8 cellular contexts compared by ENCODE assay signal in genomic region chr1:67732750-67733151, GRCh38. TPM values are rescaled to one million over a fixed set of nuclear protein-coding genes. Genes with fewer than 3 reads are reported as not detected.
DNase-seq lines count a peak whose midpoint lies in the region; ATAC-seq and TF ChIP-seq lines count a peak whose summit lies in the region.

No MANE protein-coding gene starts in this region.

- DNase-seq in GM10248 (ENCODE audit: extremely low spot score): peak; percentile 32
- DNase-seq in NB4 (ENCODE audit: low read depth): peak; percentile 32
- DNase-seq in left ventricle myocardium superior: peak; percentile 48
- DNase-seq in hippocampal formation (lab: John Stamatoyannopoulos, UW): no peak
- no peak for DNase-seq in OCI-M2 (lab: John Stamatoyannopoulos, UW; ENCODE audit: unreplicated experiment)
- no peak for DNase-seq in NCI-H2081 treated with DMSO at 0.1 percent for 48 hours (lab: John Stamatoyannopoulos, UW)
- no peak for DNase-seq in AML-193 (lab: John Stamatoyannopoulos, UW)

- CTCF ChIA-PET in GM10248 (lab: Yijun Ruan, JAX): interaction anchor here (0.8 to 4.5 kb wide), 7 partner anchors 9 to 171 kb away, joined by 3 to 30 read pairs (median 4); no protein-coding TSS in a partner anchor

- ATAC-seq in GM21825 (IDR thresholded peaks at IDR 0.05; ENCODE audit: unreplicated experiment) (peak; percentile 34), left ventricle myocardium superior (peak; percentile 82)

- POLR2A ChIA-PET in GM10248 (lab: Yijun Ruan, JAX): no interaction called here

- H3K4me3 ChIP-seq in NB4 (ENCODE audit: low read depth, low read length): no peak overlapping the region

- intact Hi-C loops in left ventricle myocardium superior (cut with micrococcal nuclease): no loop called here

- TF ChIP-seq CTCF in GM10248 (IDR thresholded peaks at IDR 0.05; ENCODE audit: control extremely low read depth, extremely low read depth, low read depth, missing control alignments): no peak
- TF ChIP-seq CTCF in NB4 (IDR thresholded peaks at IDR 0.05; ENCODE audit: low read depth, low read length): no peak

- no peak for TF ChIP-seq POLR2A in NB4 (IDR thresholded peaks at IDR 0.05; ENCODE audit: extremely low read depth, insufficient read length)

RNA-seq across cellular contexts. Expression of gene GADD45A, which starts 47.8 kb away (rescaled TPM):
- total RNA-seq in left ventricle myocardium superior: 46.6 TPM

Comparison
In these comparisons a context has a peak if more than half of its experiments do, and no peak if none do; other contexts are left out.
1. DNase-seq: peak in GM10248 (single experiment), NB4 (single experiment) and left ventricle myocardium superior (single experiment); none in hippocampal formation (0 of 2), OCI-M2 (single experiment), NCI-H2081 treated with DMSO at 0.1 percent for 48 hours (single experiment) and AML-193 (0 of 2).